10 cellular contexts compared by ENCODE assay signal in genomic region chr6:105135056-105135455, GRCh38. TPM values are rescaled to one million over a fixed set of nuclear protein-coding genes. Genes with fewer than 3 reads are reported as not detected.
DNase-seq lines count a peak whose midpoint lies in the region; ATAC-seq and TF ChIP-seq lines count a peak whose summit lies in the region.
"Had no signal": no experiment of that assay in that cellular context is flagged by ENCODE, and none has a peak within 500 bp of the region (broad histone marks: within the 10 kb centered on the region; RNA-seq: fewer than 3 reads in every experiment).

No MANE protein-coding gene starts in this region.

- peak; percentile 66 for TF ChIP-seq RAD21 in SK-N-SH (IDR thresholded peaks at IDR 0.05; ENCODE audit: low read length)

- no peak overlapping the region for H2AFZ ChIP-seq in SK-N-SH (ENCODE audit: low read depth)

- no peaks in the 10 kb centered on the region for H3K36me3 Mint-ChIP-seq in CD4-positive, alpha-beta T cell (ENCODE audit: low read depth)
- H3K36me3 Mint-ChIP-seq: naive thymus-derived CD4-positive, alpha-beta T cell had no signal

- H3K79me2 ChIP-seq in SK-N-SH (ENCODE audit: insufficient read depth) = peaks cover 28% of the 10 kb centered on the region

- H3K36me3 ChIP-seq in SK-N-SH (replicated peaks in 1 of 2; ENCODE audit: control insufficient read depth in 1 of 2, insufficient read depth in 2 of 2, low read length in 1 of 2) (peaks cover 0 to 8% of the 10 kb centered on the region in 2 experiments), left ventricle myocardium inferior (no peaks in the 10 kb centered on the region)

- DNase-seq in GM04503 (ENCODE audit: low read depth) (peak; percentile 3), SK-N-SH (peak; percentile 51), left ventricle myocardium inferior (no peak), OCI-M1 (lab: John Stamatoyannopoulos, UW) (no peak)
- DNase-seq in CD4-positive, alpha-beta T cell = no peak
- no peak for DNase-seq in stimulated activated CD8-positive, alpha-beta memory T cell treated with anti-CD3 and anti-CD28 coated beads, Interleukin-4, amount 100 ng/mL, for 48 hours
- DNase-seq: activated CD4-positive, alpha-beta T cell treated with anti-CD3 and anti-CD28 coated beads, Interleukin-2, amount 50 U/mL, for 48 hours; naive thymus-derived CD4-positive, alpha-beta T cell had no signal

- H3K27ac Mint-ChIP-seq in CD4-positive, alpha-beta T cell = no peak overlapping the region
- H3K27ac Mint-ChIP-seq: naive thymus-derived CD4-positive, alpha-beta T cell had no signal

- H3K9me2 ChIP-seq in SK-N-SH = no peaks in the 10 kb centered on the region

- H3K4me1 ChIP-seq in SK-N-SH (ENCODE audit: control insufficient read depth in 1 of 2, insufficient read depth in 2 of 2, low read depth in 1 of 2, low read length in 1 of 2) = peaks cover 0 to 8% of the 10 kb centered on the region in 2 experiments; a peak in 2 of 4 replicates
- H3K4me1 ChIP-seq in left ventricle myocardium inferior = peaks cover 32% of the 10 kb centered on the region

- no peaks in the 10 kb centered on the region for H3K9me3 ChIP-seq in SK-N-SH
- no peaks in the 10 kb centered on the region for H3K9me3 ChIP-seq in left ventricle myocardium inferior (replicated peaks)
- no peaks in the 10 kb centered on the region for H3K9me3 ChIP-seq in CD4-positive, alpha-beta T cell (ENCODE audit: control insufficient read depth, low read length)

- TF ChIP-seq EP300 in SK-N-SH (IDR thresholded peaks at IDR 0.05; ENCODE audit: borderline replicate concordance in 1 of 2, low read depth in 1 of 2, low read length in 1 of 2) = no peak

- POLR2A ChIA-PET in SK-N-SH (lab: Yijun Ruan, JAX) = no interaction called here
- POLR2A ChIA-PET in CD4-positive, alpha-beta T cell (lab: Charles Lee) = no interaction called here

- intact Hi-C loops in left ventricle myocardium inferior (cut with micrococcal nuclease) = no loop called here
- intact Hi-C loops in CD4-positive, alpha-beta T cell (cut with DNase I, micrococcal nuclease) = no loop called here

- peak; percentile 30 for TF ChIP-seq CTCF in 22Rv1 (IDR thresholded peaks at IDR 0.05)
- TF ChIP-seq CTCF in SK-N-SH (IDR thresholded peaks at IDR 0.05) = peak; percentile 52
- TF ChIP-seq CTCF in left ventricle myocardium inferior (IDR thresholded peaks at IDR 0.05; ENCODE audit: borderline replicate concordance) = peak; percentile 42
- TF ChIP-seq CTCF in CD4-positive, alpha-beta T cell (IDR thresholded peaks at IDR 0.05) = no peak

- CTCF ChIA-PET in SK-N-SH (lab: Yijun Ruan, JAX) = interaction anchor here (1.0 to 1.9 kb wide), 2 partner anchors 29 to 268 kb away, joined by 3 to 8 read pairs; partner anchors contain the start of gene PREP
- CTCF ChIA-PET in CD4-positive, alpha-beta T cell (lab: Charles Lee) = no interaction called here

- H3K27me3 Mint-ChIP-seq in CD4-positive, alpha-beta T cell = peaks cover 74% of the 10 kb centered on the region

- no peak overlapping the region for H3K9ac ChIP-seq in SK-N-SH

- H3K4me1 Mint-ChIP-seq in CD4-positive, alpha-beta T cell (ENCODE audit: low read depth) = peaks cover 9% of the 10 kb centered on the region

- no peak for ATAC-seq in CD4-positive, alpha-beta T cell (ENCODE audit: poor library complexity)
- ATAC-seq in GM21360 (IDR thresholded peaks at IDR 0.05; ENCODE audit: unreplicated experiment) = no peak
- ATAC-seq: naive thymus-derived CD4-positive, alpha-beta T cell had no signal

- no peaks in the 10 kb centered on the region for H3K9me3 Mint-ChIP-seq in CD4-positive, alpha-beta T cell

- WGBS in SK-N-SH (ENCODE audit: low lambda C conversion rate) = 66% methylated on average over 4 of the region's 4 CpGs

- H3K27ac ChIP-seq in 22Rv1 = no peak overlapping the region
- H3K27ac ChIP-seq in SK-N-SH (ENCODE audit: low read depth in 2 of 2, low read length in 1 of 2) = no peak overlapping the region; a peak in 1 of 4 replicates
- H3K27ac ChIP-seq in left ventricle myocardium inferior (replicated peaks) = peak overlapping the region; percentile 93
- H3K27ac ChIP-seq in CD4-positive, alpha-beta T cell (ENCODE audit: low read depth, low read length) = no peak overlapping the region

- H3K27me3 ChIP-seq in SK-N-SH (ENCODE audit: insufficient read depth) (no peaks in the 10 kb centered on the region), left ventricle myocardium inferior (ENCODE audit: low read depth) (no peaks in the 10 kb centered on the region)
- H3K27me3 ChIP-seq in CD4-positive, alpha-beta T cell (ENCODE audit: control insufficient read depth, insufficient read depth, low read length) = peaks cover 57% of the 10 kb centered on the region

- H3K4me3 ChIP-seq in SK-N-SH (ENCODE audit: low read depth in 2 of 2, low read length in 1 of 2) (peak overlapping the region in 1 of 2 experiments; percentile 31; a peak in 2 of 4 replicates), left ventricle myocardium inferior (peak overlapping the region; percentile 90)

- no peak overlapping the region for H3K4me3 Mint-ChIP-seq in CD4-positive, alpha-beta T cell

- H3F3A ChIP-seq in SK-N-SH (replicated peaks; ENCODE audit: insufficient read depth) = no peaks in the 10 kb centered on the region

- no peaks in the 10 kb centered on the region for H4K20me1 ChIP-seq in SK-N-SH (ENCODE audit: insufficient read depth)

- H3K4me2 ChIP-seq in SK-N-SH = peak overlapping the region; percentile 92

TF ChIP-seq in SK-N-SH, 30 proteins besides CTCF, POLR2A, EP300 and RAD21:
- TF ChIP-seq SMC3 (IDR thresholded peaks at IDR 0.05; ENCODE audit: low read depth, low read length) (peak; percentile 30; the same call in 1 of the 2 replicates), TCF12 (IDR thresholded peaks at IDR 0.05) (no peak), RXRA (IDR thresholded peaks at IDR 0.05; ENCODE audit: borderline replicate concordance, low read depth) (no peak), JUND (IDR thresholded peaks at IDR 0.05) (no peak)
TF ChIP-seq in SK-N-SH: peak in this region for 1.

RNA-seq across cellular contexts. Expression of gene POPDC3, which starts 44.8 kb away (rescaled TPM):
- polyA plus RNA-seq in SK-N-SH (2012; rRNA removed) = 19.0 and 21.3 TPM in 2 replicates
- polyA plus RNA-seq in SK-N-SH (2012; cell fraction: cytosol; rRNA removed) = 30.6 and 38.1 TPM in 2 replicates
- polyA plus RNA-seq in SK-N-SH (2012; cell fraction: nucleus; rRNA removed) = 8.3 and 15.8 TPM in 2 replicates
- 56.9 TPM for total RNA-seq in left ventricle myocardium inferior
- total RNA-seq in CD4-positive, alpha-beta T cell = not detected
- total RNA-seq: naive thymus-derived CD4-positive, alpha-beta T cell had no signal
- polyA plus RNA-seq: naive thymus-derived CD4-positive, alpha-beta T cell had no signal

Comparison
In these comparisons a context has a peak if more than half of its experiments do, and no peak if none do; other contexts are left out.
1. DNase-seq: peak in GM04503 (single experiment) and SK-N-SH (single experiment); none in left ventricle myocardium inferior (single experiment), OCI-M1 (single experiment), CD4-positive, alpha-beta T cell (0 of 10) and stimulated activated CD8-positive, alpha-beta memory T cell treated with anti-CD3 and anti-CD28 coated beads, Interleukin-4, amount 100 ng/mL, for 48 hours (single experiment).
2. RNA of gene POPDC3, which starts 44.8 kb away (total RNA-seq): 56.9 TPM in left ventricle myocardium inferior (single experiment); not detected in CD4-positive, alpha-beta T cell; every median in the first group is over 10 times any median in the second.